1 cellular context compared by ENCODE assay signal in the genomic region with DNA sequence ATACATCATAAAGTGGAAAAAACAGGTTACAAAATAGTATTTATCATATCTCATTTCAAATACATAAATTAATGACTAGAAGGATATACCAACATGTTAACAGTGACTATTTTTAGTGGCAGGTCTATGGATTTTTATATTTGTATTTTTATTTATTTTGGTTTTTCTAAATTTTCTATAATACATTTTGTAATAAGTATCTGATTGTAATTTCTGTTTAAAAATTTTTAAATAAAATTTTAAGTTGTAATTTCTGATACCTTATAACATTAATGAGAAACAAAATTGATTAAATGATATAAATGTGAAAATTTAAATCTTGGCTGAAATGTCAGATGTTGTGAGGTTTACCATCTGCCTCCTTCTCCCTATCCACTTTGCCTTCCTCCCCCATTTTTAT.
TF ChIP-seq lines count a peak whose summit lies in the region.

No MANE protein-coding gene starts in this region.

TF ChIP-seq in K562, 482 proteins besides CTCF, POLR2A, EP300 and RAD21:
- TF ChIP-seq POLR2H (tag; IDR thresholded peaks at IDR 0.05; ENCODE audit: low read depth) = no peak
- no peak for TF ChIP-seq NCOA2 (IDR thresholded peaks at IDR 0.05; ENCODE audit: partially characterized antibody in 2 of 2)
- 0 out of 2 replicates have a peak, but pooled peaks have one; percentile 43 for TF ChIP-seq POLR2G (IDR thresholded peaks at IDR 0.05; ENCODE audit: low read depth, low read length)
- TF ChIP-seq RBFOX2 (IDR thresholded peaks at IDR 0.05; ENCODE audit: low read depth, low read length) = peak; percentile 72
